ENCODE assay signal across 1 cellular context in the genomic region with DNA sequence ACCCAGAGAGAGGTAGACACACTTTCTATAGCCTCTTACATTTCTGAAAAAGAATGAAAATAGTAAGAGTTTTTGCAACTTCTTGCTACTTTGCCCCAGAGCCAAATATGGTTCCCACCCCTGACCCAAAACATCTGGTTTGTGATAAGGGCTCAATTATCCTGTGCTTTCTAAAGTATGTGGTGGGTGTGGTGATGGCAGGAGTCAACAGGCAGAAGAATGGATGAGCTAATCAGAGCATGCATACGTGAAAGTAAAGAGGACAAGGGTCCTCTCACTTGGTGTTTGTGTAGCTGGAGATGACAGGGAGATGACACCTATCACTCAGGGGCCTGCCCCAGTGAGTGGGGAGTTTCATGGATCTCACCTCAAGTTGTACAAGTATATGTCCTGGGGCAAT.
TF ChIP-seq lines count a peak whose summit lies in the region.

No MANE protein-coding gene starts in this region.

TF ChIP-seq in GM12878, 131 proteins besides CTCF, POLR2A, EP300 and RAD21:
- TF ChIP-seq SUZ12 (IDR thresholded peaks at IDR 0.05; ENCODE audit: unreplicated experiment) (no peak), SREBF1 (IDR thresholded peaks at IDR 0.05; ENCODE audit: low read length) (no peak), MEF2A (IDR thresholded peaks at IDR 0.05; ENCODE audit: insufficient read depth, low read depth, low read length) (no peak), CHD2 (IDR thresholded peaks at IDR 0.05; ENCODE audit: borderline replicate concordance, low read depth, low read length) (no peak), FOXK2 (IDR thresholded peaks at IDR 0.05) (no peak), STAT1 (conservative IDR thresholded peaks at IDR 0.05) (no peak), SMC3 (IDR thresholded peaks at IDR 0.05; ENCODE audit: borderline replicate concordance, low read length) (no peak), RB1 (IDR thresholded peaks at IDR 0.05; ENCODE audit: borderline replicate concordance) (no peak), HCFC1 (IDR thresholded peaks at IDR 0.05; ENCODE audit: low read length) (no peak)
- TF ChIP-seq, protein P1, sequence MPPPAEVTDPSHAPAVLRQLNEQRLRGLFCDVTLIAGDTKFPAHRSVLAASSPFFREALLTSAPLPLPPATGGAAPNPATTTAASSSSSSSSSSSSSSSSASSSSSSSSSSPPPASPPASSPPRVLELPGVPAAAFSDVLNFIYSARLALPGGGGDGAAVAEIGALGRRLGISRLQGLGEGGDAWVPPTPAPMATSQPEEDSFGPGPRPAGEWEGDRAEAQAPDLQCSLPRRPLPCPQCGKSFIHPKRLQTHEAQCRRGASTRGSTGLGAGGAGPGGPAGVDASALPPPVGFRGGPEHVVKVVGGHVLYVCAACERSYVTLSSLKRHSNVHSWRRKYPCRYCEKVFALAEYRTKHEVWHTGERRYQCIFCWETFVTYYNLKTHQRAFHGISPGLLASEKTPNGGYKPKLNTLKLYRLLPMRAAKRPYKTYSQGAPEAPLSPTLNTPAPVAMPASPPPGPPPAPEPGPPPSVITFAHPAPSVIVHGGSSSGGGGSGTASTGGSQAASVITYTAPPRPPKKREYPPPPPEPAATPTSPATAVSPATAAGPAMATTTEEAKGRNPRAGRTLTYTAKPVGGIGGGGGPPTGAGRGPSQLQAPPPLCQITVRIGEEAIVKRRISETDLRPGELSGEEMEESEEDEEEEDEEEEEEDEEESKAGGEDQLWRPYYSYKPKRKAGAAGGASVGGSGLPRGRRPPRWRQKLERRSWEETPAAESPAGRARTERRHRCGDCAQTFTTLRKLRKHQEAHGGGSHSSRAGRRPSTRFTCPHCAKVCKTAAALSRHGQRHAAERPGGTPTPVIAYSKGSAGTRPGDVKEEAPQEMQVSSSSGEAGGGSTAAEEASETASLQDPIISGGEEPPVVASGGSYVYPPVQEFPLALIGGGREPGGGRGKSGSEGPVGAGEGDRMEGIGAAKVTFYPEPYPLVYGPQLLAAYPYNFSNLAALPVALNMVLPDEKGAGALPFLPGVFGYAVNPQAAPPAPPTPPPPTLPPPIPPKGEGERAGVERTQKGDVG (CRISPR knock-in tag; IDR thresholded peaks at IDR 0.05) = no peak
TF ChIP-seq in GM12878: peak in this region for 0.
